13 cellular contexts compared by ENCODE assay signal in genomic region chr6:12490904-12491571, GRCh38.
DNase-seq lines count a peak whose midpoint lies in the region; ATAC-seq, FAIRE-seq and TF ChIP-seq lines count a peak whose summit lies in the region.
"Had no signal": no experiment of that assay in that cellular context is flagged by ENCODE, and none has a peak within 500 bp of the region (broad histone marks: within the 10 kb centered on the region; RNA-seq: fewer than 3 reads in every experiment).

No MANE protein-coding gene starts in this region.

- H3K27me3 ChIP-seq in pancreas = no peaks in the 10 kb centered on the region
- H3K27me3 ChIP-seq in CD8-positive, alpha-beta T cell (ENCODE audit: insufficient read depth, low read length) = no peaks in the 10 kb centered on the region

- no peak overlapping the region for H3K4me3 Mint-ChIP-seq in T-helper 2 cell treated with Interferon-gamma antibody and Interleukin-4, amounts not matched to agents 5 μg/mL and 100 μg/mL, for 36 hours
- no peak overlapping the region for H3K4me3 Mint-ChIP-seq in CD8-positive, alpha-beta T cell
- H3K4me3 Mint-ChIP-seq: natural killer cell had no signal

- H3K9me3 ChIP-seq in pancreas = no peaks in the 10 kb centered on the region
- H3K9me3 ChIP-seq in CD8-positive, alpha-beta T cell (ENCODE audit: low read length) = no peaks in the 10 kb centered on the region

- 45 to 46% methylated on average over 2 of the region's 2 CpGs for WGBS in pancreas, 2 donors

- no peak for TF ChIP-seq POLR2A in NB4 (IDR thresholded peaks at IDR 0.05; ENCODE audit: extremely low read depth, insufficient read length)

- H3K36me3 Mint-ChIP-seq in T-helper 2 cell treated with Interferon-gamma antibody and Interleukin-4, amounts not matched to agents 5 μg/mL and 100 μg/mL, for 36 hours (ENCODE audit: low read depth) = no peaks in the 10 kb centered on the region
- no peaks in the 10 kb centered on the region for H3K36me3 Mint-ChIP-seq in CD8-positive, alpha-beta T cell
- H3K36me3 Mint-ChIP-seq: natural killer cell had no signal

- TF ChIP-seq CTCF in NB4 (IDR thresholded peaks at IDR 0.05; ENCODE audit: low read depth, low read length) = no peak
- no peak for TF ChIP-seq CTCF in choroid plexus epithelial cell (conservative IDR thresholded peaks at IDR 0.05; ENCODE audit: low read depth, low read length)
- TF ChIP-seq CTCF in pancreas (IDR thresholded peaks at IDR 0.05) = no peak
- TF ChIP-seq CTCF in CD8-positive, alpha-beta T cell (IDR thresholded peaks at IDR 0.05) = no peak

- no peak for FAIRE-seq in pancreas (lab: Jason Lieb, UNC)

- ATAC-seq in pancreas = peak in 3 of 4 donors; percentile 9 to 71 (median 69)
- ATAC-seq in CD8-positive, alpha-beta T cell = no peak
- ATAC-seq: natural killer cell had no signal

- H3K4me1 ChIP-seq in pancreas = peaks cover 0 to 13% (median 6%) of the 10 kb centered on the region in 3 donors
- no peaks in the 10 kb centered on the region for H3K4me1 ChIP-seq in CD8-positive, alpha-beta T cell (ENCODE audit: insufficient read depth, low read length)

- peak overlapping the region in 2 of 4 donors; percentile 68 to 70 for H3K27ac ChIP-seq in pancreas
- H3K27ac ChIP-seq in CD8-positive, alpha-beta T cell (ENCODE audit: low read depth, low read length) = no peak overlapping the region

- peak; percentile 6 for DNase-seq in T-helper 2 cell treated with Interferon-gamma antibody and Interleukin-4, amounts not matched to agents 5 μg/mL and 100 μg/mL, for 36 hours (ENCODE audit: low spot score)
- DNase-seq in T-helper 2 cell (no peak), NB4 (ENCODE audit: low read depth) (peak; percentile 25), choroid plexus epithelial cell (ENCODE audit: low read depth) (peak; percentile 69), pancreas (no peak), cerebellum (ENCODE audit: low spot score) (no peak), NCI-H1417 treated with DMSO at 0.1 percent for 48 hours (lab: John Stamatoyannopoulos, UW) (no peak)
- no peak for DNase-seq in CD8-positive, alpha-beta T cell
- DNase-seq: 8988T; activated CD4-positive, CD25-positive, alpha-beta regulatory T cell; effector CD8-positive, alpha-beta T cell; natural killer cell; NCI-H146 had no signal

- H3K9me3 Mint-ChIP-seq in T-helper 2 cell treated with Interferon-gamma antibody and Interleukin-4, amounts not matched to agents 5 μg/mL and 100 μg/mL, for 36 hours = peaks cover 2% of the 10 kb centered on the region
- no peaks in the 10 kb centered on the region for H3K9me3 Mint-ChIP-seq in CD8-positive, alpha-beta T cell

- H3K27ac Mint-ChIP-seq in T-helper 2 cell treated with Interferon-gamma antibody and Interleukin-4, amounts not matched to agents 5 μg/mL and 100 μg/mL, for 36 hours = no peak overlapping the region
- H3K27ac Mint-ChIP-seq in CD8-positive, alpha-beta T cell = no peak overlapping the region
- H3K27ac Mint-ChIP-seq: natural killer cell had no signal

- intact Hi-C loops in pancreas (cut with DNase I) = no loop called here
- intact Hi-C loops in CD8-positive, alpha-beta T cell (cut with DNase I, micrococcal nuclease) = no loop called here

- no peak overlapping the region for H3K4me3 ChIP-seq in NB4 (ENCODE audit: low read depth, low read length)
- H3K4me3 ChIP-seq in choroid plexus epithelial cell (ENCODE audit: low read depth, low read length) = no peak overlapping the region
- H3K4me3 ChIP-seq in pancreas = no peak overlapping the region
- H3K4me3 ChIP-seq in CD8-positive, alpha-beta T cell (ENCODE audit: low read depth, low read length) = no peak overlapping the region

- H3K36me3 ChIP-seq in pancreas = no peaks in the 10 kb centered on the region
- no peaks in the 10 kb centered on the region for H3K36me3 ChIP-seq in CD8-positive, alpha-beta T cell (ENCODE audit: insufficient read depth, low read length)

- CTCF ChIA-PET in CD8-positive, alpha-beta T cell (lab: Charles Lee) = no interaction called here

- H3K4me1 Mint-ChIP-seq in T-helper 2 cell treated with Interferon-gamma antibody and Interleukin-4, amounts not matched to agents 5 μg/mL and 100 μg/mL, for 36 hours (ENCODE audit: low read depth) = no peaks in the 10 kb centered on the region
- no peaks in the 10 kb centered on the region for H3K4me1 Mint-ChIP-seq in CD8-positive, alpha-beta T cell (ENCODE audit: low read depth)
- H3K4me1 Mint-ChIP-seq: natural killer cell had no signal

- no peaks in the 10 kb centered on the region for H3K27me3 Mint-ChIP-seq in T-helper 2 cell treated with Interferon-gamma antibody and Interleukin-4, amounts not matched to agents 5 μg/mL and 100 μg/mL, for 36 hours (ENCODE audit: low read depth)
- H3K27me3 Mint-ChIP-seq in CD8-positive, alpha-beta T cell (ENCODE audit: low read depth) = peaks cover 5% of the 10 kb centered on the region

- POLR2A ChIA-PET in CD8-positive, alpha-beta T cell (lab: Charles Lee) = no interaction called here

Comparison
In these comparisons a context has a peak if more than half of its experiments do, and no peak if none do; other contexts are left out.
1. DNase-seq: peak in T-helper 2 cell treated with Interferon-gamma antibody and Interleukin-4, amounts not matched to agents 5 μg/mL and 100 μg/mL, for 36 hours (single experiment), NB4 (single experiment) and choroid plexus epithelial cell (single experiment); none in T-helper 2 cell (0 of 5), pancreas (0 of 6), CD8-positive, alpha-beta T cell (0 of 7), cerebellum (single experiment) and NCI-H1417 treated with DMSO at 0.1 percent for 48 hours (single experiment).